ENCODE assay signal across 36 cellular contexts in the genomic region with DNA sequence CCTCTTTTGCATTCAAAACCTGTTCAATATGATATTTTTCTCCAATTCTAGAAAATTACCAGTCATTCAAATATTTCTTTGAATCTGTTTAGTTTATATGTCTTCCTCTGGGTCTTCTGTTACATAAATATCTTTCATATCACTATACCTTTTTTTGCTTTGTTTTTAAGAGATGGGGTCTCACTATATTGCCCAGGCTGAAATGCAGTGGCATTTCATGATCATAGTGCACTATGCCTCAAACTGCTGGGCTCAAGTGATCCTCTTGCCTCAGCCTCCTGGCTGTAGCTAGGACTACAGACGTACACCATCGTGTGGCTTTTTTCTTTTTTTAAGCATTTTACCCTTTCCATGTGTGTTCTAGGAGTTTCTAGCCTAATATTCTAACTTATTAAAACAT.
"Had no signal": no experiment of that assay in that cellular context is flagged by ENCODE, and none has a peak within 500 bp of the region (broad histone marks: within the 10 kb centered on the region; RNA-seq: fewer than 3 reads in every experiment).

No MANE protein-coding gene starts in this region.

- H3K36me3 ChIP-seq: adrenal gland, breast epithelium had no signal

- H3K9me3 ChIP-seq: adrenal gland, body of pancreas, breast epithelium had no signal

- H3K27me3 Mint-ChIP-seq: activated B cell treated with CpG ODN at 0.5 μM for 24 hours; activated CD4-positive, alpha-beta memory T cell treated with anti-CD3 and anti-CD28 coated beads for 36 hours; activated CD4-positive, alpha-beta T cell treated with anti-CD3 and anti-CD28 coated beads, Interleukin-2, amount 10 ng/mL, durations not matched to agents 24 days and 14 days; activated CD8-positive, alpha-beta T cell treated with anti-CD3 and anti-CD28 coated beads for 36 hours; activated naive CD4-positive, alpha-beta T cell treated with anti-CD3 and anti-CD28 coated beads, Interleukin-2, amount 10 ng/mL, durations not matched to agents 7 days and 5 days; activated naive CD8-positive, alpha-beta T cell treated with anti-CD3 and anti-CD28 coated beads for 36 hours; activated T-helper 17 cell treated with anti-CD3 and anti-CD28 coated beads, Interleukin-2, amount 50 U/mL, for 72 hours had no signal

- H3K4me3 ChIP-seq: adrenal gland, body of pancreas, breast epithelium had no signal

- DNase-seq: activated B cell treated with CpG ODN at 0.5 μM for 24 hours; activated CD4-positive, alpha-beta memory T cell treated with anti-CD3 and anti-CD28 coated beads for 36 hours; activated CD4-positive, alpha-beta T cell treated with anti-CD3 and anti-CD28 coated beads for 4 hours; activated CD4-positive, alpha-beta T cell treated with anti-CD3 and anti-CD28 coated beads, Interleukin-2, amount 10 ng/mL, durations not matched to agents 24 days and 14 days; activated CD4-positive, alpha-beta T cell treated with anti-CD3 and anti-CD28 coated beads, Interleukin-2, amount 50 U/mL, for 1 hour; activated CD4-positive, alpha-beta T cell treated with anti-CD3 and anti-CD28 coated beads, Interleukin-2, amount 50 U/mL, for 4 hours; activated CD4-positive, CD25-positive, alpha-beta regulatory T cell treated with anti-CD3 and anti-CD28 coated beads, Interleukin-2, amount 50 U/mL, for 72 hours; activated CD8-positive, alpha-beta memory T cell treated with anti-CD3 and anti-CD28 coated beads, Interleukin-2, amount 50 U/mL, for 4 hours; activated CD8-positive, alpha-beta T cell treated with anti-CD3 and anti-CD28 coated beads for 36 hours; activated effector memory CD4-positive, alpha-beta T cell treated with anti-CD3 and anti-CD28 coated beads, Interleukin-2, amount 50 U/mL, for 16 hours; activated gamma-delta T cell treated with Interleukin-2 at 50 U/mL for 16 hours; activated naive CD4-positive, alpha-beta T cell; activated naive CD4-positive, alpha-beta T cell treated with anti-CD3 and anti-CD28 coated beads, Interleukin-2, amount 10 ng/mL, durations not matched to agents 7 days and 5 days; activated naive CD8-positive, alpha-beta T cell treated with anti-CD3 and anti-CD28 coated beads for 36 hours; activated T-cell treated with anti-CD3 and anti-CD28 coated beads for 4 hours; activated T-cell treated with anti-CD3 and anti-CD28 coated beads, Interleukin-2, amount 50 U/mL, for 1 hour; activated T-cell treated with anti-CD3 and anti-CD28 coated beads, Interleukin-2, amount 50 U/mL, for 4 hours; activated T-cell treated with anti-CD3 and anti-CD28 coated beads, Interleukin-2, amount 50 U/mL, for 72 hours; adrenal gland; amniotic stem cell; aorta; body of pancreas; brain microvascular endothelial cell; central memory CD4-positive, alpha-beta T cell; T-helper 1 cell; T-helper 2 cell; T-helper 9 cell had no signal

- H3K27me3 ChIP-seq: adrenal gland, body of pancreas, brain microvascular endothelial cell, breast epithelium had no signal

- FAIRE-seq: astrocyte, TTC549 had no signal

- H3K4me1 ChIP-seq: adrenal gland, body of pancreas, breast epithelium had no signal

- ATAC-seq: activated CD8-positive, alpha-beta T cell treated with anti-CD3 and anti-CD28 coated beads for 36 hours; activated naive CD4-positive, alpha-beta T cell treated with anti-CD3 and anti-CD28 coated beads, Interleukin-2, amount 50 U/mL, for 72 hours; activated T-cell treated with anti-CD3 and anti-CD28 coated beads, Interleukin-2, amount 50 U/mL, for 4 hours; activated T-cell treated with anti-CD3 and anti-CD28 coated beads, Interleukin-2, amount 50 U/mL, for 72 hours; activated T-helper 17 cell treated with anti-CD3 and anti-CD28 coated beads, Interleukin-2, amount 50 U/mL, for 72 hours; body of pancreas had no signal

- H3K4me3 Mint-ChIP-seq: activated B cell treated with CpG ODN at 0.5 μM for 24 hours; activated CD4-positive, alpha-beta memory T cell treated with anti-CD3 and anti-CD28 coated beads for 36 hours; activated CD4-positive, alpha-beta T cell treated with anti-CD3 and anti-CD28 coated beads, Interleukin-2, amount 10 ng/mL, durations not matched to agents 24 days and 14 days; activated CD8-positive, alpha-beta T cell treated with anti-CD3 and anti-CD28 coated beads for 36 hours; activated naive CD4-positive, alpha-beta T cell treated with anti-CD3 and anti-CD28 coated beads, Interleukin-2, amount 10 ng/mL, durations not matched to agents 7 days and 5 days; activated naive CD8-positive, alpha-beta T cell treated with anti-CD3 and anti-CD28 coated beads for 36 hours; activated T-cell treated with anti-CD3 and anti-CD28 coated beads, Interleukin-2, amount 50 U/mL, for 4 hours; activated T-cell treated with anti-CD3 and anti-CD28 coated beads, Interleukin-2, amount 50 U/mL, for 72 hours; activated T-helper 1 cell treated with anti-CD3 and anti-CD28 coated beads, Interleukin-12 subunit alpha, Interleukin-12 subunit beta, Interleukin-2, Interleukin-4 antibody, amounts not matched to agents 30 ng/mL and 10 ng/mL and 1 ng/mL, durations not matched to agents 14 hours and 24 hours and 36 hours; activated T-helper 17 cell treated with anti-CD3 and anti-CD28 coated beads, Interleukin-2, amount 50 U/mL, for 72 hours; T-helper 1 cell treated with Interleukin-12 subunit alpha and Interleukin-12 subunit beta and Interleukin-4 antibody, amounts not matched to agents 30 μg/mL and 1 μg/mL, for 36 hours; T-helper 2 cell treated with Interferon-gamma antibody and Interleukin-4, amounts not matched to agents 5 μg/mL and 100 μg/mL, for 36 hours had no signal

- H3K4me1 Mint-ChIP-seq: activated naive CD4-positive, alpha-beta T cell treated with anti-CD3 and anti-CD28 coated beads, Interleukin-2, amount 10 ng/mL, durations not matched to agents 7 days and 5 days had no signal

- H3K9me3 Mint-ChIP-seq: activated T-helper 17 cell treated with anti-CD3 and anti-CD28 coated beads, Interleukin-2, amount 50 U/mL, for 72 hours had no signal

- H3K27ac ChIP-seq: adrenal gland, body of pancreas, brain microvascular endothelial cell, breast epithelium, VCaP had no signal

- H3K27ac Mint-ChIP-seq: activated B cell treated with CpG ODN at 0.5 μM for 24 hours; activated CD4-positive, alpha-beta memory T cell treated with anti-CD3 and anti-CD28 coated beads for 36 hours; activated CD4-positive, alpha-beta T cell treated with anti-CD3 and anti-CD28 coated beads, Interleukin-2, amount 10 ng/mL, durations not matched to agents 24 days and 14 days; activated CD8-positive, alpha-beta T cell treated with anti-CD3 and anti-CD28 coated beads for 36 hours; activated naive CD4-positive, alpha-beta T cell treated with anti-CD3 and anti-CD28 coated beads, Interleukin-2, amount 10 ng/mL, durations not matched to agents 7 days and 5 days; activated naive CD4-positive, alpha-beta T cell treated with anti-CD3 and anti-CD28 coated beads, Interleukin-2, amount 50 U/mL, for 72 hours; activated naive CD8-positive, alpha-beta T cell treated with anti-CD3 and anti-CD28 coated beads for 36 hours; activated T-cell treated with anti-CD3 and anti-CD28 coated beads, Interleukin-2, amount 50 U/mL, for 72 hours; activated T-helper 1 cell treated with anti-CD3 and anti-CD28 coated beads, Interleukin-12 subunit alpha, Interleukin-12 subunit beta, Interleukin-2, Interleukin-4 antibody, amounts not matched to agents 30 ng/mL and 10 ng/mL and 1 ng/mL, durations not matched to agents 14 hours and 24 hours and 36 hours; activated T-helper 17 cell treated with anti-CD3 and anti-CD28 coated beads, Interleukin-2, amount 50 U/mL, for 72 hours; T-helper 1 cell treated with Interleukin-12 subunit alpha and Interleukin-12 subunit beta and Interleukin-4 antibody, amounts not matched to agents 30 μg/mL and 1 μg/mL, for 36 hours; T-helper 2 cell treated with Interferon-gamma antibody and Interleukin-4, amounts not matched to agents 5 μg/mL and 100 μg/mL, for 36 hours had no signal
